In genomic region chr20:17568972-17569471, GRCh38 we compare ENCODE assay signal across 1 cellular context.
TF ChIP-seq lines count a peak whose summit lies in the region.

No MANE protein-coding gene starts in this region.

TF ChIP-seq in H1, 55 proteins besides CTCF, POLR2A, EP300 and RAD21:
- TF ChIP-seq KDM1A (IDR thresholded peaks at IDR 0.05; ENCODE audit: borderline replicate concordance, low read length) (no peak), SRF (IDR thresholded peaks at IDR 0.05; ENCODE audit: low read depth, low read length) (peak; percentile 85), JUN (IDR thresholded peaks at IDR 0.05; ENCODE audit: low read depth, low read length) (no peak), POU5F1 (IDR thresholded peaks at IDR 0.05; ENCODE audit: low read depth, low read length) (no peak), PHF8 (conservative IDR thresholded peaks at IDR 0.05; ENCODE audit: low read depth, low read length) (no peak), SIN3A (conservative IDR thresholded peaks at IDR 0.05 in 1 of 2, IDR thresholded peaks at IDR 0.05 in 1 of 2; ENCODE audit: low read depth in 1 of 2, low read length in 2 of 2) (0 out of 4 replicates have a peak, but pooled peaks of 1 of the 2 experiments have one; percentile 62), SP4 (IDR thresholded peaks at IDR 0.05; ENCODE audit: low read length) (no peak), EGR1 (IDR thresholded peaks at IDR 0.05; ENCODE audit: borderline replicate concordance, low read depth, low read length) (no peak), JUND (IDR thresholded peaks at IDR 0.05; ENCODE audit: low read length) (0 out of 2 replicates have a peak, but pooled peaks have one; percentile 17), EZH2 (IDR thresholded peaks at IDR 0.05; ENCODE audit: low read depth, low read length, severe bottlenecking) (no peak), ASH2L (IDR thresholded peaks at IDR 0.05; ENCODE audit: low read length) (peak; percentile 69), RBBP5 (IDR thresholded peaks at IDR 0.05; ENCODE audit: borderline replicate concordance, low read depth, low read length) (peak; percentile 74), POLR2AphosphoS5 (IDR thresholded peaks at IDR 0.05; ENCODE audit: low read depth, low read length) (peak; percentile 76), TAF7 (optimal IDR thresholded peaks at IDR 0.05; ENCODE audit: borderline replicate concordance, low read depth, low read length) (peak; percentile 73), YY1 (IDR thresholded peaks at IDR 0.05; ENCODE audit: low read depth, low read length) (no peak), ATF3 (IDR thresholded peaks at IDR 0.05; ENCODE audit: insufficient read depth, low read depth, low read length) (no peak), HDAC2 (IDR thresholded peaks at IDR 0.05; ENCODE audit: borderline replicate concordance in 1 of 2, low read depth in 2 of 2, low read length in 2 of 2) (0 out of 4 replicates have a peak, but pooled peaks of 1 of the 2 experiments have one; percentile 26), SUZ12 (IDR thresholded peaks at IDR 0.05; ENCODE audit: low read length) (no peak), RXRA (IDR thresholded peaks at IDR 0.05; ENCODE audit: insufficient read depth, low read depth, low read length) (no peak), TEAD4 (IDR thresholded peaks at IDR 0.05; ENCODE audit: low read depth, low read length) (no peak), TAF1 (IDR thresholded peaks at IDR 0.05; ENCODE audit: low read depth, low read length) (peak; percentile 63; the same call in 1 of the 2 replicates), NANOG (IDR thresholded peaks at IDR 0.05; ENCODE audit: insufficient read depth, low read depth, low read length, poor library complexity, severe bottlenecking) (no peak), RNF2 (IDR thresholded peaks at IDR 0.05; ENCODE audit: borderline replicate concordance, low read depth, low read length, missing control alignments, poor library complexity, severe bottlenecking) (no peak), FOSL1 (IDR thresholded peaks at IDR 0.05; ENCODE audit: insufficient read depth, low read depth, low read length) (no peak), BCL11A (IDR thresholded peaks at IDR 0.05; ENCODE audit: low read depth in 2 of 2, low read length in 2 of 2) (no peak)
